Comparison of ENCODE assay signal across 1 cellular context in the genomic region with DNA sequence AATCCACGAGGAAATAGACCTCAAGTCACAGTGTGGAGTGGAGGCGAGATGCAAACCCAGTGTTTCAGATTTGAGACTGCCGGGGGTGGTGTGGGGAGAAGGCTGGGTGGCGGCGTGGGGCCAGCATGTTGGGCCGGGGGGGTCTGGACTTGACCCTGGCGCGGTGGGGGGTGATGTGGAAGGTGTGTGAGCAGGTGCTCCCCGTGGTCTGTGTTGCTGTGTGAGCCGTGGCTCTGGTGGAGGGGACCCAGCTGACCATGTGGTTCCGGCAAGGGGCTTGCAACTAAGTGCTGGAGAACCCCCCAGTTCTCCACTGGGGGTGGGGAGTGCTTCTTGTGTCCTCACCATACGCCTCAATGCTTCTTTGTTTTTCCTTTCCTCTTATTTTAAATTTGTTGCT.
TF ChIP-seq lines count a peak whose summit lies in the region.

No MANE protein-coding gene starts in this region.

TF ChIP-seq in GM23338, 12 proteins besides CTCF, POLR2A, EP300 and RAD21 (continued from another document):
- TF ChIP-seq, protein P1, sequence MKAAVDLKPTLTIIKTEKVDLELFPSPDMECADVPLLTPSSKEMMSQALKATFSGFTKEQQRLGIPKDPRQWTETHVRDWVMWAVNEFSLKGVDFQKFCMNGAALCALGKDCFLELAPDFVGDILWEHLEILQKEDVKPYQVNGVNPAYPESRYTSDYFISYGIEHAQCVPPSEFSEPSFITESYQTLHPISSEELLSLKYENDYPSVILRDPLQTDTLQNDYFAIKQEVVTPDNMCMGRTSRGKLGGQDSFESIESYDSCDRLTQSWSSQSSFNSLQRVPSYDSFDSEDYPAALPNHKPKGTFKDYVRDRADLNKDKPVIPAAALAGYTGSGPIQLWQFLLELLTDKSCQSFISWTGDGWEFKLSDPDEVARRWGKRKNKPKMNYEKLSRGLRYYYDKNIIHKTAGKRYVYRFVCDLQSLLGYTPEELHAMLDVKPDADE (IDR thresholded peaks at IDR 0.05): no peak
